Comparison of ENCODE assay signal across 9 cellular contexts in genomic region chr10:43671659-43672555, GRCh38. TPM values are rescaled to one million over a fixed set of nuclear protein-coding genes. Genes with fewer than 3 reads are reported as not detected.
DNase-seq lines count a peak whose midpoint lies in the region; ATAC-seq and TF ChIP-seq lines count a peak whose summit lies in the region.
"Had no signal": no experiment of that assay in that cellular context is flagged by ENCODE, and none has a peak within 500 bp of the region (broad histone marks: within the 10 kb centered on the region; RNA-seq: fewer than 3 reads in every experiment).

No MANE protein-coding gene starts in this region.

- H3K4me1 Mint-ChIP-seq in activated T-cell treated with anti-CD3 and anti-CD28 coated beads, Interleukin-2, amount 50 U/mL, for 4 hours (ENCODE audit: low read depth), result peaks cover 6% of the 10 kb centered on the region

- no peaks in the 10 kb centered on the region for H3K36me3 Mint-ChIP-seq in activated T-cell treated with anti-CD3 and anti-CD28 coated beads, Interleukin-2, amount 50 U/mL, for 4 hours (ENCODE audit: insufficient read depth)

- no peak overlapping the region for H3K18ac ChIP-seq in neuronal stem cell (ENCODE audit: low read length)

- H3K4me1 ChIP-seq in neuronal stem cell (ENCODE audit: control insufficient read depth in 2 of 2, insufficient read depth in 1 of 2, low read depth in 1 of 2, low read length in 2 of 2), result no peaks in the 10 kb centered on the region

- H3K79me1 ChIP-seq in neuronal stem cell (ENCODE audit: low read depth, low read length), result peaks cover 3% of the 10 kb centered on the region

- no peak overlapping the region for H3K27ac ChIP-seq in neuronal stem cell (replicated peaks; ENCODE audit: low read length)
- H3K27ac ChIP-seq: epithelial cell of prostate had no signal

- H4K91ac ChIP-seq in neuronal stem cell (ENCODE audit: low read depth, low read length, poor library complexity), result no peak overlapping the region

- H3K4me2 ChIP-seq in neuronal stem cell (ENCODE audit: insufficient read depth, low read length, poor library complexity, severe bottlenecking), result no peak overlapping the region

- H2AK5ac ChIP-seq in neuronal stem cell (ENCODE audit: low read depth, low read length), result no peak overlapping the region

- H3K9me3 Mint-ChIP-seq in activated T-cell treated with anti-CD3 and anti-CD28 coated beads, Interleukin-2, amount 50 U/mL, for 4 hours, result no peaks in the 10 kb centered on the region

- H3K27me3 ChIP-seq in neuronal stem cell (ENCODE audit: control insufficient read depth in 3 of 3, insufficient read depth in 3 of 3, low read depth in 1 of 3, low read length in 3 of 3), result peaks cover 0 to 39% (median 5%) of the 10 kb centered on the region in 3 experiments

- TF ChIP-seq CTCF in foreskin fibroblast (IDR thresholded peaks at IDR 0.05; ENCODE audit: low read depth, low read length), result peak; percentile 37

- WGBS in neuronal stem cell (ENCODE audit: extremely low coverage in 2 of 2, insufficient read length in 2 of 2, insufficient replicate concordance in 1 of 2), 2 donors, result no CpG with 5 or more reads among the region's 18 CpGs

- DNase-seq in Right ventricle myocardium inferior (ENCODE audit: missing footprints) (peak; percentile 9), cardiac septum (ENCODE audit: low spot score) (no peak), NCI-H774 (lab: John Stamatoyannopoulos, UW) (peak; percentile 47), foreskin fibroblast (peak; percentile 58 to 82), neuronal stem cell (ENCODE audit: low spot score) (peak; percentile 75)
- DNase-seq in activated T-cell treated with anti-CD3 and anti-CD28 coated beads, Interleukin-2, amount 50 U/mL, for 4 hours, result peak; percentile 24

- peaks cover 32% of the 10 kb centered on the region for H3K27me3 Mint-ChIP-seq in activated T-cell treated with anti-CD3 and anti-CD28 coated beads, Interleukin-2, amount 50 U/mL, for 4 hours (ENCODE audit: low read depth)

- no peak overlapping the region for H2BK5ac ChIP-seq in neuronal stem cell (ENCODE audit: low read length)

- no peak overlapping the region for H3K4me3 Mint-ChIP-seq in activated T-cell treated with anti-CD3 and anti-CD28 coated beads, Interleukin-2, amount 50 U/mL, for 4 hours

- intact Hi-C loops in Right ventricle myocardium inferior (cut with DNase I), result loop anchor here (1.0 to 5.0 kb wide), 3 partner anchors 640 to 1193 kb away; no protein-coding TSS in a partner anchor
- intact Hi-C loops in cardiac septum (cut with DNase I), result loop anchor here (1.0 to 5.0 kb wide), 4 partner anchors 640 to 1193 kb away; no protein-coding TSS in a partner anchor

- H4K8ac ChIP-seq in neuronal stem cell (ENCODE audit: low read depth, low read length), result no peak overlapping the region

- no peaks in the 10 kb centered on the region for H3K36me3 ChIP-seq in neuronal stem cell (replicated peaks in 1 of 2; ENCODE audit: control insufficient read depth in 2 of 2, insufficient read depth in 2 of 2, low read length in 2 of 2)

- H3K4ac ChIP-seq in neuronal stem cell (ENCODE audit: low read length), result no peak overlapping the region

- no peak overlapping the region for H2BK15ac ChIP-seq in neuronal stem cell (ENCODE audit: low read length)

- no peak overlapping the region for H2BK12ac ChIP-seq in neuronal stem cell (ENCODE audit: low read length)

- H3K9ac ChIP-seq in neuronal stem cell (ENCODE audit: low read depth, low read length, poor library complexity), result no peak overlapping the region

- no peaks in the 10 kb centered on the region for H3K9me3 ChIP-seq in neuronal stem cell (replicated peaks in 1 of 2; ENCODE audit: control insufficient read depth in 2 of 2, insufficient read depth in 1 of 2, low read depth in 1 of 2, low read length in 2 of 2)

- H3K23ac ChIP-seq in neuronal stem cell (ENCODE audit: low read depth, low read length, poor library complexity), result no peak overlapping the region

- no peak overlapping the region for H3K4me3 ChIP-seq in foreskin fibroblast (ENCODE audit: low read depth in 1 of 2, low read length in 2 of 2)
- H3K4me3 ChIP-seq in neuronal stem cell (ENCODE audit: low read length in 2 of 2), result no peak overlapping the region

- peak; percentile 46 for ATAC-seq in Right ventricle myocardium inferior
- ATAC-seq in HG03039 (IDR thresholded peaks at IDR 0.05; ENCODE audit: unreplicated experiment), result peak; percentile 56
- ATAC-seq in activated T-cell treated with anti-CD3 and anti-CD28 coated beads, Interleukin-2, amount 50 U/mL, for 4 hours, result peak; percentile 70
- ATAC-seq in GM21381 (IDR thresholded peaks at IDR 0.05; ENCODE audit: unreplicated experiment), result no peak

- H2AFZ ChIP-seq in neuronal stem cell (ENCODE audit: low read length), result no peak overlapping the region

- no peak overlapping the region for H2BK120ac ChIP-seq in neuronal stem cell (ENCODE audit: low read depth, low read length)

- H3K14ac ChIP-seq in neuronal stem cell (ENCODE audit: low read length), result no peak overlapping the region

RNA-seq across cellular contexts. Expression of gene ZNF32, which starts 23.2 kb away (rescaled TPM):
- 52.7 TPM for total RNA-seq in Right ventricle myocardium inferior
- total RNA-seq in cardiac septum, result 38.1 TPM
- 10 to 100 TPM; 17.8 to 23.6 (median 22.4) TPM for total RNA-seq in activated T-cell treated with anti-CD3 and anti-CD28 coated beads, Interleukin-2, amount 50 U/mL, for 4 hours
- 25.9 TPM for polyA plus RNA-seq in neuronal stem cell (2013, experiment 1 of 2)
- polyA plus RNA-seq in neuronal stem cell (2013, experiment 2 of 2), result 26.0 TPM
